Comparison of ENCODE assay signal across 1 cellular context in genomic region chr20:16488086-16488485, GRCh38.
TF ChIP-seq lines count a peak whose summit lies in the region.

No MANE protein-coding gene starts in this region.

TF ChIP-seq in GM23338, 12 proteins besides CTCF, POLR2A, EP300 and RAD21 (continued from another document):
- TF ChIP-seq, protein P1, sequence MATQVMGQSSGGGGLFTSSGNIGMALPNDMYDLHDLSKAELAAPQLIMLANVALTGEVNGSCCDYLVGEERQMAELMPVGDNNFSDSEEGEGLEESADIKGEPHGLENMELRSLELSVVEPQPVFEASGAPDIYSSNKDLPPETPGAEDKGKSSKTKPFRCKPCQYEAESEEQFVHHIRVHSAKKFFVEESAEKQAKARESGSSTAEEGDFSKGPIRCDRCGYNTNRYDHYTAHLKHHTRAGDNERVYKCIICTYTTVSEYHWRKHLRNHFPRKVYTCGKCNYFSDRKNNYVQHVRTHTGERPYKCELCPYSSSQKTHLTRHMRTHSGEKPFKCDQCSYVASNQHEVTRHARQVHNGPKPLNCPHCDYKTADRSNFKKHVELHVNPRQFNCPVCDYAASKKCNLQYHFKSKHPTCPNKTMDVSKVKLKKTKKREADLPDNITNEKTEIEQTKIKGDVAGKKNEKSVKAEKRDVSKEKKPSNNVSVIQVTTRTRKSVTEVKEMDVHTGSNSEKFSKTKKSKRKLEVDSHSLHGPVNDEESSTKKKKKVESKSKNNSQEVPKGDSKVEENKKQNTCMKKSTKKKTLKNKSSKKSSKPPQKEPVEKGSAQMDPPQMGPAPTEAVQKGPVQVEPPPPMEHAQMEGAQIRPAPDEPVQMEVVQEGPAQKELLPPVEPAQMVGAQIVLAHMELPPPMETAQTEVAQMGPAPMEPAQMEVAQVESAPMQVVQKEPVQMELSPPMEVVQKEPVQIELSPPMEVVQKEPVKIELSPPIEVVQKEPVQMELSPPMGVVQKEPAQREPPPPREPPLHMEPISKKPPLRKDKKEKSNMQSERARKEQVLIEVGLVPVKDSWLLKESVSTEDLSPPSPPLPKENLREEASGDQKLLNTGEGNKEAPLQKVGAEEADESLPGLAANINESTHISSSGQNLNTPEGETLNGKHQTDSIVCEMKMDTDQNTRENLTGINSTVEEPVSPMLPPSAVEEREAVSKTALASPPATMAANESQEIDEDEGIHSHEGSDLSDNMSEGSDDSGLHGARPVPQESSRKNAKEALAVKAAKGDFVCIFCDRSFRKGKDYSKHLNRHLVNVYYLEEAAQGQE (IDR thresholded peaks at IDR 0.05; ENCODE audit: unreplicated experiment), result no peak
